Comparison of ENCODE assay signal across 23 cellular contexts in genomic region chr11:33533668-33534067, GRCh38.
A peak's percentile ranks its signal among the peaks of the same experiment; 100 is the strongest.
DNase-seq lines count a peak whose midpoint lies in the region; ATAC-seq and TF ChIP-seq lines count a peak whose summit lies in the region.
"Had no signal": no experiment of that assay in that cellular context is flagged by ENCODE, and none has a peak within 500 bp of the region (broad histone marks: within the 10 kb centered on the region; RNA-seq: fewer than 3 reads in every experiment).

No MANE protein-coding gene starts in this region.

- CTCF ChIA-PET in OCI-LY7 (lab: Charles Lee; ENCODE audit: unreplicated experiment): interaction anchor here (1.0 kb wide), 1 partner anchor 13 kb away, joined by 3 read pairs; no protein-coding TSS in a partner anchor

- TF ChIP-seq CTCF in OCI-LY7 (conservative IDR thresholded peaks at IDR 0.05; ENCODE audit: low read length) (no peak), cardiac fibroblast (IDR thresholded peaks at IDR 0.05; ENCODE audit: low read depth, low read length) (no peak), neural cell (IDR thresholded peaks at IDR 0.05; ENCODE audit: poor library complexity, severe bottlenecking) (no peak)

- no TSS peak for BruUV-seq in OCI-LY7 (replicated peaks; lab: Mats Ljungman, UMichigan)

- H3K9me2 ChIP-seq in OCI-LY7 (ENCODE audit: insufficient read depth, low read length) (no peaks in the 10 kb centered on the region), neural cell (ENCODE audit: insufficient read depth, low read length) (no peaks in the 10 kb centered on the region)

- H3K9me3 ChIP-seq in OCI-LY7 (ENCODE audit: low read length): peaks cover 12% of the 10 kb centered on the region
- no peaks in the 10 kb centered on the region for H3K9me3 ChIP-seq in neural cell (ENCODE audit: low read length)

- H3K9ac ChIP-seq in neural cell (ENCODE audit: low read length): no peak overlapping the region
- H3K9ac ChIP-seq: parathyroid adenoma had no signal

- no peak overlapping the region for H3K27ac ChIP-seq in OCI-LY7 (ENCODE audit: low read depth, low read length, poor library complexity, severe bottlenecking)
- no peak overlapping the region for H3K27ac ChIP-seq in neural cell (ENCODE audit: low read length)
- H3K27ac ChIP-seq: brain microvascular endothelial cell, C4-2B, epithelial cell of prostate, parathyroid adenoma, VCaP had no signal

- TF ChIP-seq RAD21 in neural cell (conservative IDR thresholded peaks at IDR 0.05): no peak

- no peak for TF ChIP-seq EP300 in neural cell (conservative IDR thresholded peaks at IDR 0.05; ENCODE audit: poor library complexity, severe bottlenecking)

- H3K27me3 ChIP-seq in neural cell (ENCODE audit: insufficient read depth, low read depth, low read length): no peaks in the 10 kb centered on the region
- H3K27me3 ChIP-seq: brain microvascular endothelial cell had no signal

- H3K79me2 ChIP-seq in OCI-LY7 (ENCODE audit: insufficient read depth, low read depth, low read length) (peaks cover 40% of the 10 kb centered on the region; the same call in 1 of the 2 replicates), neural cell (replicated peaks; ENCODE audit: insufficient read depth, low read length) (no peaks in the 10 kb centered on the region)

- H3F3A ChIP-seq in neural cell (ENCODE audit: insufficient read depth, low read length, poor library complexity, severe bottlenecking): no peaks in the 10 kb centered on the region

- H3K4me3 ChIP-seq in OCI-LY7 (ENCODE audit: low read depth, low read length, poor library complexity, severe bottlenecking) (no peak overlapping the region), cardiac fibroblast (replicated peaks in 1 of 2; ENCODE audit: low read depth in 2 of 2, low read length in 2 of 2) (no peak overlapping the region), neural cell (ENCODE audit: low read length) (peak overlapping the region; percentile 0)
- H3K4me3 ChIP-seq: K562 had no signal

- peak overlapping the region; percentile 24 for H3K4me2 ChIP-seq in OCI-LY7 (ENCODE audit: low read length)
- no peak overlapping the region for H3K4me2 ChIP-seq in neural cell (ENCODE audit: low read length)

- POLR2A ChIA-PET in OCI-LY7 (lab: Charles Lee): interaction anchor here (1.3 to 1.9 kb wide), 4 partner anchors 8 to 57 kb away, joined by 3 to 9 read pairs (median 4); no protein-coding TSS in a partner anchor

- peaks cover 28% of the 10 kb centered on the region for H3K36me3 ChIP-seq in OCI-LY7 (ENCODE audit: insufficient read depth, low read length)
- no peaks in the 10 kb centered on the region for H3K36me3 ChIP-seq in neural cell (ENCODE audit: insufficient read depth, low read length)
- H3K36me3 ChIP-seq: brain microvascular endothelial cell had no signal

- H2AFZ ChIP-seq in OCI-LY7 (ENCODE audit: low read length): no peak overlapping the region
- no peak overlapping the region for H2AFZ ChIP-seq in neural cell (ENCODE audit: low read depth, low read length)
- H2AFZ ChIP-seq: parathyroid adenoma had no signal

- intact Hi-C loops in OCI-LY7 (cut with micrococcal nuclease; ENCODE audit: unreplicated experiment): no loop called here

- peaks cover 37% of the 10 kb centered on the region for H3K4me1 ChIP-seq in OCI-LY7 (ENCODE audit: insufficient read depth, low read length, poor library complexity, severe bottlenecking)

- ATAC-seq in HG03460 (IDR thresholded peaks at IDR 0.05; ENCODE audit: unreplicated experiment): no peak
- ATAC-seq in GM21526 (IDR thresholded peaks at IDR 0.05; ENCODE audit: low FRiP score, unreplicated experiment): no peak
- ATAC-seq: activated T-cell treated with anti-CD3 and anti-CD28 coated beads, Interleukin-2, amount 50 U/mL, for 4 hours; K562; left cardiac atrium had no signal

- peak; percentile 62 for DNase-seq in ELR (ENCODE audit: low read depth)
- no peak for DNase-seq in OCI-LY7 (ENCODE audit: low spot score)
- DNase-seq in cardiac fibroblast (ENCODE audit: low read depth in 2 of 2): peak; percentile 46 to 65
- DNase-seq in COLO668 (lab: John Stamatoyannopoulos, UW; ENCODE audit: unreplicated experiment): no peak
- DNase-seq: activated CD4-positive, alpha-beta T cell treated with anti-CD3 and anti-CD28 coated beads, Interleukin-2, amount 10 ng/mL, durations not matched to agents 24 days and 14 days; activated naive CD4-positive, alpha-beta T cell; activated T-cell treated with anti-CD3 and anti-CD28 coated beads, Interleukin-2, amount 50 U/mL, for 4 hours; brain microvascular endothelial cell; effector CD4-positive, alpha-beta T cell; H9; left cardiac atrium; NCI-H1105 treated with DMSO at 0.1 percent for 48 hours; NCI-H2029; NCI-H82; nephron progenitor cell had no signal

- no peaks in the 10 kb centered on the region for H4K20me1 ChIP-seq in OCI-LY7 (ENCODE audit: insufficient read depth, low read length)
- H4K20me1 ChIP-seq in neural cell (ENCODE audit: insufficient read depth): no peaks in the 10 kb centered on the region

TF ChIP-seq in neural cell, 6 proteins besides CTCF, POLR2A, EP300 and RAD21:
- TF ChIP-seq EZH2 (IDR thresholded peaks at IDR 0.05; ENCODE audit: borderline replicate concordance, insufficient read depth, low read length, poor library complexity, severe bottlenecking): no peak
- no peak for TF ChIP-seq REST (IDR thresholded peaks at IDR 0.05; ENCODE audit: borderline replicate concordance)
- TF ChIP-seq MXI1 (conservative IDR thresholded peaks at IDR 0.05; ENCODE audit: poor library complexity, severe bottlenecking): no peak
- TF ChIP-seq TAF1 (IDR thresholded peaks at IDR 0.05; ENCODE audit: low read depth): no peak
- TF ChIP-seq POLR2AphosphoS5 (IDR thresholded peaks at IDR 0.05): no peak
- no peak for TF ChIP-seq SMC3 (conservative IDR thresholded peaks at IDR 0.05; ENCODE audit: poor library complexity)

Comparison
In these comparisons a context has a peak if more than half of its experiments do, and no peak if none do; other contexts are left out.
1. DNase-seq: peak in ELR (single experiment) and cardiac fibroblast (2 of 2); none in OCI-LY7 (single experiment) and COLO668 (single experiment).